ENCODE assay signal across 25 cellular contexts in genomic region chr2:120859814-120860578, GRCh38.
A peak's percentile ranks its signal among the peaks of the same experiment; 100 is the strongest.
DNase-seq lines count a peak whose midpoint lies in the region; ATAC-seq, FAIRE-seq and TF ChIP-seq lines count a peak whose summit lies in the region.
"Had no signal": no experiment of that assay in that cellular context is flagged by ENCODE, and none has a peak within 500 bp of the region (broad histone marks: within the 10 kb centered on the region; RNA-seq: fewer than 3 reads in every experiment).

No MANE protein-coding gene starts in this region.

- H3K4me3 ChIP-seq in HepG2 (replicated peaks in 1 of 3; ENCODE audit: insufficient read depth in 1 of 3, low read depth in 2 of 3, low read length in 3 of 3) (no peak overlapping the region), right lobe of liver (no peak overlapping the region), endodermal cell (ENCODE audit: low read length) (no peak overlapping the region), aorta (ENCODE audit: low read length in 2 of 2) (no peak overlapping the region)
- H3K4me3 ChIP-seq: K562, MG63 had no signal

- in situ Hi-C loops in HepG2 (cut with HindIII; ENCODE audit: extremely low pct_ligation_motif_present, low pct_unique_long_range_greater_than_20kb) (no loop called here), GM13976 (cut with MboI; ENCODE audit: low sequenced_read_pairs, unreplicated experiment) (no loop called here)

- no peak for DNase-seq in HepG2 (ENCODE audit: low spot score)
- no peak for DNase-seq in right lobe of liver
- peak; percentile 36 for DNase-seq in endodermal cell
- no peak for DNase-seq in nephron progenitor cell
- DNase-seq in aorta = peak; percentile 34 to 45
- no peak for DNase-seq in AG08395 (ENCODE audit: low spot score)
- no peak for DNase-seq in GM13976 (ENCODE audit: low spot score)
- no peak for DNase-seq in NCI-H774 (lab: John Stamatoyannopoulos, UW)
- DNase-seq: MG63; NCI-H1417; NCI-H187; NCI-H226; NCI-H510A treated with DMSO at 0.1 percent for 48 hours; NCI-H748 treated with DMSO at 0.1 percent for 48 hours; NK-92 treated with Interleukin-12 subunit alpha and Interleukin-12 subunit beta, amount 100 ng/mL, for 24 hours had no signal

- H2AFZ ChIP-seq in HepG2 (ENCODE audit: low read length) = no peak overlapping the region

- BruUV-seq in HepG2 (replicated peaks; lab: Mats Ljungman, UMichigan) = no TSS peak

- TF ChIP-seq POLR2A in HepG2 (IDR thresholded peaks at IDR 0.05; ENCODE audit: insufficient read depth in 1 of 2, low read depth in 2 of 2, low read length in 2 of 2) (no peak), right lobe of liver (IDR thresholded peaks at IDR 0.05) (no peak)

- peaks cover 18% of the 10 kb centered on the region for H3K4me1 Mint-ChIP-seq in endodermal cell
- H3K4me1 Mint-ChIP-seq in nephron progenitor cell = peaks cover 88% of the 10 kb centered on the region
- H3K4me1 Mint-ChIP-seq: B cell, CD14-positive monocyte had no signal

- H3K36me3 Mint-ChIP-seq in endodermal cell (ENCODE audit: low read depth) (no peaks in the 10 kb centered on the region), nephron progenitor cell (ENCODE audit: low read depth) (peaks cover 5% of the 10 kb centered on the region)
- H3K36me3 Mint-ChIP-seq: CD14-positive monocyte had no signal

- H4K20me1 ChIP-seq in HepG2 (ENCODE audit: insufficient read depth, low read length) = no peaks in the 10 kb centered on the region; the same call in 1 of the 2 replicates

- H3K9ac ChIP-seq in HepG2 (ENCODE audit: insufficient read depth, low read depth, low read length) (no peak overlapping the region), endodermal cell (ENCODE audit: extremely low read depth, low read length, poor library complexity, severe bottlenecking) (no peak overlapping the region)

- TF ChIP-seq EP300 in HepG2 (IDR thresholded peaks at IDR 0.05; ENCODE audit: low read depth in 2 of 2, low read length in 2 of 2) = no peak
- TF ChIP-seq EP300 in HepG2 (CRISPR knock-in tag; IDR thresholded peaks at IDR 0.05; ENCODE audit: borderline replicate concordance) = no peak

- no peaks in the 10 kb centered on the region for H3K9me3 ChIP-seq in HepG2 (ENCODE audit: low read length)
- H3K9me3 ChIP-seq in right lobe of liver = no peaks in the 10 kb centered on the region
- no peaks in the 10 kb centered on the region for H3K9me3 ChIP-seq in endodermal cell (ENCODE audit: control insufficient read depth, low read length)
- no peaks in the 10 kb centered on the region for H3K9me3 ChIP-seq in aorta (ENCODE audit: control insufficient read depth, low read length)
- H3K9me3 ChIP-seq: MG63 had no signal

- FAIRE-seq in HepG2 (lab: Jason Lieb, UNC) = no peak
- FAIRE-seq: A204.1, G401.6, GM12892, GM18507, GM19239, H54, K562 had no signal

- CTCF ChIA-PET in HepG2 (lab: Yijun Ruan, JAX; ENCODE audit: low intra/inter-chr PET ratio, low total read pairs) = no interaction called here

- no peaks in the 10 kb centered on the region for H3K27me3 Mint-ChIP-seq in endodermal cell (ENCODE audit: insufficient read depth)
- H3K27me3 Mint-ChIP-seq in nephron progenitor cell (ENCODE audit: low read depth, poor library complexity) = peaks cover 15% of the 10 kb centered on the region
- H3K27me3 Mint-ChIP-seq: B cell had no signal

- POLR2A ChIA-PET in HepG2 (lab: Yijun Ruan, JAX) = no interaction called here

- 26% methylated on average over 11 of the region's 14 CpGs for WGBS in HepG2 (ENCODE audit: low lambda C conversion rate)
- 67% methylated on average over 7 of the region's 14 CpGs for WGBS in right lobe of liver (ENCODE audit: insufficient coverage, low coverage, low lambda C conversion rate, missing lambda C conversion rate)
- WGBS in endodermal cell (ENCODE audit: insufficient coverage in 1 of 2, insufficient read length in 1 of 2), 2 experiments = 92 to 96% methylated on average over 9 to 14 of the region's 14 CpGs
- 93 to 95% methylated on average over 14 of the region's 14 CpGs for WGBS in aorta, 2 donors

- no peaks in the 10 kb centered on the region for H3K4me1 ChIP-seq in HepG2 (ENCODE audit: insufficient read depth, low read length)
- no peaks in the 10 kb centered on the region for H3K4me1 ChIP-seq in right lobe of liver
- no peaks in the 10 kb centered on the region for H3K4me1 ChIP-seq in endodermal cell (ENCODE audit: control insufficient read depth, insufficient read depth, low read length)
- no peaks in the 10 kb centered on the region for H3K4me1 ChIP-seq in aorta (ENCODE audit: control insufficient read depth in 1 of 2, insufficient read depth in 2 of 2, low read length in 2 of 2)

- H3K27ac ChIP-seq in HepG2 (ENCODE audit: extremely low read length, insufficient read depth, low read length) (no peak overlapping the region), right lobe of liver (no peak overlapping the region), endodermal cell (ENCODE audit: low read depth, low read length) (no peak overlapping the region), aorta (ENCODE audit: low read depth in 1 of 2, low read length in 2 of 2) (no peak overlapping the region)

- no peaks in the 10 kb centered on the region for H3K9me3 Mint-ChIP-seq in endodermal cell
- H3K9me3 Mint-ChIP-seq in nephron progenitor cell = no peaks in the 10 kb centered on the region
- H3K9me3 Mint-ChIP-seq: CD14-positive monocyte had no signal

- no peak overlapping the region for H3K4me2 ChIP-seq in HepG2 (ENCODE audit: low read depth, low read length)

- ATAC-seq in HepG2 = no peak
- no peak for ATAC-seq in right lobe of liver
- no peak for ATAC-seq in aorta (ENCODE audit: low FRiP score)
- ATAC-seq: K562, Panc1 had no signal

- no peaks in the 10 kb centered on the region for H3K79me2 ChIP-seq in HepG2 (ENCODE audit: insufficient read depth, low read length)

- TF ChIP-seq CTCF in HepG2 (CRISPR knock-in tag; IDR thresholded peaks at IDR 0.05) (no peak), right lobe of liver (IDR thresholded peaks at IDR 0.05) (no peak), endodermal cell (conservative IDR thresholded peaks at IDR 0.05) (no peak), nephron progenitor cell (IDR thresholded peaks at IDR 0.05) (no peak), GM13976 (IDR thresholded peaks at IDR 0.05; ENCODE audit: borderline replicate concordance, control extremely low read depth, extremely low read depth, insufficient read depth, missing control alignments) (no peak)

- TF ChIP-seq RAD21 in HepG2 (CRISPR knock-in tag; IDR thresholded peaks at IDR 0.05) = no peak

- H3K27me3 ChIP-seq in HepG2 (ENCODE audit: control insufficient read depth in 1 of 2, insufficient read depth in 2 of 2, low read length in 2 of 2) (peaks cover 6 to 79% of the 10 kb centered on the region in 2 experiments; a peak in 4 of 5 replicates), right lobe of liver (no peaks in the 10 kb centered on the region), endodermal cell (ENCODE audit: control insufficient read depth, insufficient read depth, low read length, poor library complexity, severe bottlenecking) (no peaks in the 10 kb centered on the region), aorta (ENCODE audit: control insufficient read depth in 1 of 2, insufficient read depth in 2 of 2, low read length in 1 of 2) (no peaks in the 10 kb centered on the region)
- H3K27me3 ChIP-seq: MG63 had no signal

- H3K36me3 ChIP-seq in HepG2 (replicated peaks in 1 of 2; ENCODE audit: control insufficient read depth in 1 of 2, insufficient read depth in 2 of 2, low read length in 2 of 2) (no peaks in the 10 kb centered on the region), right lobe of liver (no peaks in the 10 kb centered on the region), endodermal cell (ENCODE audit: control insufficient read depth, insufficient read depth, low read length) (no peaks in the 10 kb centered on the region), aorta (ENCODE audit: control insufficient read depth in 1 of 2, insufficient read depth in 2 of 2, low read length in 1 of 2) (no peaks in the 10 kb centered on the region)
- H3K36me3 ChIP-seq: MG63 had no signal

- intact Hi-C loops in HepG2 (cut with micrococcal nuclease; ENCODE audit: unreplicated experiment) = no loop called here
- intact Hi-C loops in right lobe of liver (cut with DNase I) = no loop called here
- intact Hi-C loops in aorta (cut with DNase I) = loop anchor here in 1 of 2 donors (10.0 kb wide), 1 partner anchor 215 kb away; no protein-coding TSS in a partner anchor

- no peak overlapping the region for H3K27ac Mint-ChIP-seq in endodermal cell
- peak overlapping the region; percentile 79 for H3K27ac Mint-ChIP-seq in nephron progenitor cell
- H3K27ac Mint-ChIP-seq: B cell had no signal

- no peak overlapping the region for H3K4me3 Mint-ChIP-seq in endodermal cell
- no peak overlapping the region for H3K4me3 Mint-ChIP-seq in nephron progenitor cell
- H3K4me3 Mint-ChIP-seq: B cell, CD14-positive monocyte had no signal

TF ChIP-seq in HepG2, 621 proteins besides CTCF, POLR2A, EP300 and RAD21 (continues in another document):
- TF ChIP-seq MATR3 (CRISPR knock-in tag; IDR thresholded peaks at IDR 0.05) (no peak), ZNF205 (CRISPR knock-in tag; IDR thresholded peaks at IDR 0.05) (no peak), TFDP1 (CRISPR knock-in tag; IDR thresholded peaks at IDR 0.05; ENCODE audit: borderline replicate concordance) (no peak), KDM1A (CRISPR knock-in tag; IDR thresholded peaks at IDR 0.05) (no peak), ARNT2 (CRISPR knock-in tag; IDR thresholded peaks at IDR 0.05; ENCODE audit: low read depth) (no peak), MNT (IDR thresholded peaks at IDR 0.05) (peak; percentile 96)

Comparison
In these comparisons a context has a peak if more than half of its experiments do, and no peak if none do; other contexts are left out.
1. DNase-seq: peak in endodermal cell (single experiment) and aorta (2 of 2); none in HepG2 (single experiment), right lobe of liver (0 of 3), nephron progenitor cell (single experiment), AG08395 (single experiment), GM13976 (single experiment) and NCI-H774 (single experiment).